17 cellular contexts compared by ENCODE assay signal in genomic region chr11:118079507-118079906, GRCh38. TPM values are rescaled to one million over a fixed set of nuclear protein-coding genes. Genes with fewer than 3 reads are reported as not detected.
DNase-seq lines count a peak whose midpoint lies in the region; ATAC-seq and TF ChIP-seq lines count a peak whose summit lies in the region.
"Had no signal": no experiment of that assay in that cellular context is flagged by ENCODE, and none has a peak within 500 bp of the region (broad histone marks: within the 10 kb centered on the region; RNA-seq: fewer than 3 reads in every experiment).

No MANE protein-coding gene starts in this region.

- peak; percentile 48 for DNase-seq in natural killer cell treated with Interleukin-12 subunit alpha and Interleukin-12 subunit beta and Interleukin-15 and Interleukin-18, amount 100 ng/mL, for 72 hours (ENCODE audit: low spot score)
- DNase-seq in natural killer cell (no peak), endodermal cell (no peak), DMS 273 treated with DMSO at 0.1 percent for 48 hours (lab: John Stamatoyannopoulos, UW) (no peak), RPMI8226 (no peak), NCI-H1092 treated with DMSO at 0.1 percent for 48 hours (lab: John Stamatoyannopoulos, UW) (no peak)
- DNase-seq: HFFc6, NCI-H1092, NCI-H1694, NCI-H446, NCI-H774, SHP77 had no signal

- H3K4me3 Mint-ChIP-seq in natural killer cell treated with Interleukin-12 subunit alpha and Interleukin-12 subunit beta and Interleukin-15 and Interleukin-18, amount 100 ng/mL, for 72 hours, result no peak overlapping the region
- no peak overlapping the region for H3K4me3 Mint-ChIP-seq in natural killer cell
- no peak overlapping the region for H3K4me3 Mint-ChIP-seq in endodermal cell
- H3K4me3 Mint-ChIP-seq: HFFc6 had no signal

- H3K9me3 Mint-ChIP-seq in natural killer cell treated with Interleukin-12 subunit alpha and Interleukin-12 subunit beta and Interleukin-15 and Interleukin-18, amount 100 ng/mL, for 72 hours, result no peaks in the 10 kb centered on the region
- H3K9me3 Mint-ChIP-seq in natural killer cell, result no peaks in the 10 kb centered on the region
- peaks cover 4% of the 10 kb centered on the region for H3K9me3 Mint-ChIP-seq in endodermal cell
- H3K9me3 Mint-ChIP-seq: HFFc6 had no signal

- H3K4me1 Mint-ChIP-seq in natural killer cell treated with Interleukin-12 subunit alpha and Interleukin-12 subunit beta and Interleukin-15 and Interleukin-18, amount 100 ng/mL, for 72 hours (ENCODE audit: low read depth in 2 of 2), result no peaks in the 10 kb centered on the region
- H3K4me1 Mint-ChIP-seq in natural killer cell, result peaks cover 0 to 6% of the 10 kb centered on the region in 2 donors
- H3K4me1 Mint-ChIP-seq in endodermal cell, result peaks cover 15% of the 10 kb centered on the region

- ATAC-seq in natural killer cell treated with Interleukin-12 subunit alpha and Interleukin-12 subunit beta and Interleukin-15 and Interleukin-18, amount 100 ng/mL, for 72 hours, result peak in 1 of 2 donors; percentile 40
- ATAC-seq in natural killer cell, result no peak
- ATAC-seq: K562 had no signal

- H3K27ac ChIP-seq in endodermal cell (ENCODE audit: low read depth, low read length), result peak overlapping the region; percentile 6
- H3K27ac ChIP-seq in mucosa of rectum (ENCODE audit: low read depth in 2 of 2, low read length in 2 of 2), result peak overlapping the region; percentile 80 to 85
- H3K27ac ChIP-seq in urinary bladder (ENCODE audit: low read depth), result peak overlapping the region; percentile 50

- no peak for TF ChIP-seq CTCF in natural killer cell (IDR thresholded peaks at IDR 0.05)
- no peak for TF ChIP-seq CTCF in endodermal cell (conservative IDR thresholded peaks at IDR 0.05)

- H3K4me3 ChIP-seq in endodermal cell (ENCODE audit: low read length) (no peak overlapping the region), mucosa of rectum (ENCODE audit: low read length in 2 of 2) (peak overlapping the region; percentile 81 to 86), urinary bladder (ENCODE audit: low read depth, low read length) (no peak overlapping the region)
- H3K4me3 ChIP-seq: K562 had no signal

- intact Hi-C loops in natural killer cell (cut with micrococcal nuclease), result no loop called here

- H3K27me3 ChIP-seq in endodermal cell (ENCODE audit: control insufficient read depth, insufficient read depth, low read length, poor library complexity, severe bottlenecking) (no peaks in the 10 kb centered on the region), mucosa of rectum (ENCODE audit: control insufficient read depth in 2 of 2, insufficient read depth in 2 of 2, low read length in 2 of 2) (no peaks in the 10 kb centered on the region)

- H3K4me1 ChIP-seq in endodermal cell (ENCODE audit: control insufficient read depth, insufficient read depth, low read length), result no peaks in the 10 kb centered on the region
- H3K4me1 ChIP-seq in mucosa of rectum (ENCODE audit: control insufficient read depth in 2 of 2, insufficient read depth in 2 of 2, low read length in 2 of 2), result peaks cover 44 to 69% of the 10 kb centered on the region in 2 donors
- H3K4me1 ChIP-seq in urinary bladder (ENCODE audit: insufficient read depth), result no peaks in the 10 kb centered on the region

- WGBS in endodermal cell (ENCODE audit: insufficient coverage in 1 of 2, insufficient read length in 1 of 2), 2 experiments, result 82 to 91% methylated on average over 7 to 10 of the region's 10 CpGs
- 69% methylated on average over 10 of the region's 10 CpGs for WGBS in urinary bladder

- H3K9me3 ChIP-seq in endodermal cell (ENCODE audit: control insufficient read depth, low read length), result no peaks in the 10 kb centered on the region
- no peaks in the 10 kb centered on the region for H3K9me3 ChIP-seq in mucosa of rectum (ENCODE audit: control insufficient read depth in 2 of 2, low read length in 2 of 2)

- H3K27me3 Mint-ChIP-seq in natural killer cell treated with Interleukin-12 subunit alpha and Interleukin-12 subunit beta and Interleukin-15 and Interleukin-18, amount 100 ng/mL, for 72 hours, result peaks cover 0 to 9% of the 10 kb centered on the region in 2 donors
- H3K27me3 Mint-ChIP-seq in natural killer cell (ENCODE audit: low read depth in 2 of 2), result peaks cover 0 to 6% of the 10 kb centered on the region in 2 donors
- peaks cover 18% of the 10 kb centered on the region for H3K27me3 Mint-ChIP-seq in endodermal cell (ENCODE audit: insufficient read depth)

- H3K9ac ChIP-seq in endodermal cell (ENCODE audit: extremely low read depth, low read length, poor library complexity, severe bottlenecking) (no peak overlapping the region), mucosa of rectum (ENCODE audit: low read depth in 1 of 2, low read length in 2 of 2) (peak overlapping the region; percentile 60 to 98)

- no peaks in the 10 kb centered on the region for H3K36me3 ChIP-seq in endodermal cell (ENCODE audit: control insufficient read depth, insufficient read depth, low read length)
- peaks cover 9 to 14% of the 10 kb centered on the region in 2 donors for H3K36me3 ChIP-seq in mucosa of rectum (ENCODE audit: control insufficient read depth in 2 of 2, insufficient read depth in 2 of 2, low read length in 2 of 2)
- no peaks in the 10 kb centered on the region for H3K36me3 ChIP-seq in urinary bladder (ENCODE audit: insufficient read depth)

- H3K36me3 Mint-ChIP-seq in natural killer cell treated with Interleukin-12 subunit alpha and Interleukin-12 subunit beta and Interleukin-15 and Interleukin-18, amount 100 ng/mL, for 72 hours, result no peaks in the 10 kb centered on the region
- H3K36me3 Mint-ChIP-seq in natural killer cell, result no peaks in the 10 kb centered on the region
- H3K36me3 Mint-ChIP-seq in endodermal cell (ENCODE audit: low read depth), result no peaks in the 10 kb centered on the region
- H3K36me3 Mint-ChIP-seq: CD4-positive, alpha-beta memory T cell had no signal

- H3K27ac Mint-ChIP-seq in natural killer cell treated with Interleukin-12 subunit alpha and Interleukin-12 subunit beta and Interleukin-15 and Interleukin-18, amount 100 ng/mL, for 72 hours, result no peak overlapping the region
- no peak overlapping the region for H3K27ac Mint-ChIP-seq in natural killer cell
- no peak overlapping the region for H3K27ac Mint-ChIP-seq in endodermal cell
- H3K27ac Mint-ChIP-seq: HFFc6 had no signal

RNA-seq across cellular contexts. Expression of gene TMPRSS4, which starts 2.6 kb away (rescaled TPM):
- under 1 TPM in 1 of 2 donors, not detected in 1; 0.19 TPM for total RNA-seq in natural killer cell treated with Interleukin-12 subunit alpha and Interleukin-12 subunit beta and Interleukin-15 and Interleukin-18, amount 100 ng/mL, for 72 hours
- not detected for total RNA-seq in natural killer cell
- total RNA-seq in endodermal cell, result not detected
- polyA plus RNA-seq in endodermal cell (2013, experiment 1 of 2), result not detected
- polyA plus RNA-seq in endodermal cell (2013, experiment 2 of 2), result not detected
- total RNA-seq in urinary bladder, result 15.0 TPM
- polyA plus RNA-seq in urinary bladder, result 27.9 TPM
- total RNA-seq: H4, HFFc6 had no signal
- polyA plus RNA-seq: CD4-positive, alpha-beta memory T cell had no signal

RNA-seq across cellular contexts. Expression of gene SMIM35, which starts 7.3 kb away (rescaled TPM):
- not detected for total RNA-seq in natural killer cell treated with Interleukin-12 subunit alpha and Interleukin-12 subunit beta and Interleukin-15 and Interleukin-18, amount 100 ng/mL, for 72 hours
- total RNA-seq in natural killer cell, result under 1 TPM; 0.30 to 0.68 (median 0.33) TPM
- total RNA-seq in endodermal cell, result not detected
- not detected for polyA plus RNA-seq in endodermal cell (2013, experiment 1 of 2)
- polyA plus RNA-seq in endodermal cell (2013, experiment 2 of 2), result not detected
- total RNA-seq in urinary bladder, result not detected
- polyA plus RNA-seq in urinary bladder, result 0.03 TPM
- total RNA-seq: H4, HFFc6, K562 had no signal

Comparison
In these comparisons a context has a peak if more than half of its experiments do, and no peak if none do; other contexts are left out.
1. H3K27ac ChIP-seq: peak in every context shown above with its lines; median percentile 82 in mucosa of rectum; 50 in urinary bladder; 6 in endodermal cell.
2. H3K4me3 ChIP-seq: peak in mucosa of rectum (2 of 2); none in endodermal cell (single experiment) and urinary bladder (single experiment).
3. RNA of gene TMPRSS4, which starts 2.6 kb away (total RNA-seq): 15.0 TPM in urinary bladder (single experiment); 0.19 TPM in natural killer cell treated with Interleukin-12 subunit alpha and Interleukin-12 subunit beta and Interleukin-15 and Interleukin-18, amount 100 ng/mL, for 72 hours, not detected in endodermal cell and not detected in natural killer cell; every median in the first group is over 10 times any median in the second.